Comparison of ENCODE assay signal across 3 cellular contexts in genomic region chr16:81365731-81366130, GRCh38.
"Had no signal": no experiment of that assay in that cellular context is flagged by ENCODE, and none has a peak within 500 bp of the region (broad histone marks: within the 10 kb centered on the region; RNA-seq: fewer than 3 reads in every experiment).

No MANE protein-coding gene starts in this region.

- H3K27ac Mint-ChIP-seq: GM23338 had no signal

- H3K4me2 ChIP-seq: GM23338 had no signal

- H3K4me3 Mint-ChIP-seq: GM23338, H9 had no signal

- H3K4me3 ChIP-seq: GM23338 had no signal

- H3K4me1 Mint-ChIP-seq: GM23338, H9 had no signal

- FAIRE-seq: H54 had no signal

- H3K9me3 Mint-ChIP-seq: GM23338, H9 had no signal

- DNase-seq: H9 had no signal

- H2AFZ ChIP-seq: GM23338 had no signal
